In the genomic region with DNA sequence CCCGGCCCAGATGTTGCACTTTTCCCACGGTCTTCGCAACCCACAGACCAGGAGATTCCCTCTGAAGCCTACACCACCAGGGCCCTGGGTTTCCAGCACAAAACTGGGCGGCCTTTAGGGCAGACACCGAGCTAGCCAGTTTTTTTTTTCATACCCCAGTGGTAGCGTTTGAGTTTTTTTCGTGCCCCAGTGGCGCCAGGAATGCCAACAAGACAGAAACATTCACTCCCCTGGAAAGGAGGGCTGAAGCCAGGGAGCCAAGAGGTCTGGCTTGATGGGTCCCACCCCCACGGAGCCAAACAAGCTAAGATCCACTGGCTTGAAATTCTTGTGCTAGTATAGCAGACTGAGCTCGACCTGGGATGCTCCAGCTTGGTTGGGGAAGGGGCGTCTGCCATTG, we compare ENCODE assay signal across 1 cellular context.
TF ChIP-seq lines count a peak whose summit lies in the region.

No MANE protein-coding gene starts in this region.

TF ChIP-seq in K562, 482 proteins besides CTCF, POLR2A, EP300 and RAD21:
- TF ChIP-seq, protein P1, sequence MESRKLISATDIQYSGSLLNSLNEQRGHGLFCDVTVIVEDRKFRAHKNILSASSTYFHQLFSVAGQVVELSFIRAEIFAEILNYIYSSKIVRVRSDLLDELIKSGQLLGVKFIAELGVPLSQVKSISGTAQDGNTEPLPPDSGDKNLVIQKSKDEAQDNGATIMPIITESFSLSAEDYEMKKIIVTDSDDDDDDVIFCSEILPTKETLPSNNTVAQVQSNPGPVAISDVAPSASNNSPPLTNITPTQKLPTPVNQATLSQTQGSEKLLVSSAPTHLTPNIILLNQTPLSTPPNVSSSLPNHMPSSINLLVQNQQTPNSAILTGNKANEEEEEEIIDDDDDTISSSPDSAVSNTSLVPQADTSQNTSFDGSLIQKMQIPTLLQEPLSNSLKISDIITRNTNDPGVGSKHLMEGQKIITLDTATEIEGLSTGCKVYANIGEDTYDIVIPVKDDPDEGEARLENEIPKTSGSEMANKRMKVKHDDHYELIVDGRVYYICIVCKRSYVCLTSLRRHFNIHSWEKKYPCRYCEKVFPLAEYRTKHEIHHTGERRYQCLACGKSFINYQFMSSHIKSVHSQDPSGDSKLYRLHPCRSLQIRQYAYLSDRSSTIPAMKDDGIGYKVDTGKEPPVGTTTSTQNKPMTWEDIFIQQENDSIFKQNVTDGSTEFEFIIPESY (CRISPR knock-in tag; IDR thresholded peaks at IDR 0.05) = peak; percentile 50; the same call in 1 of the 2 replicates
- no peak for TF ChIP-seq PRPF4 (IDR thresholded peaks at IDR 0.05; ENCODE audit: insufficient read depth, low read depth, low read length, poor library complexity, severe bottlenecking)
